ENCODE assay signal across 18 cellular contexts in genomic region chr2:159728645-159729044, GRCh38.
"Had no signal": no experiment of that assay in that cellular context is flagged by ENCODE, and none has a peak within 500 bp of the region (broad histone marks: within the 10 kb centered on the region; RNA-seq: fewer than 3 reads in every experiment).

No MANE protein-coding gene starts in this region.

- H3K9me3 Mint-ChIP-seq: activated B cell treated with CpG ODN at 0.5 μM for 24 hours had no signal

- DNase-seq: activated B cell treated with CpG ODN at 0.5 μM for 24 hours; activated CD4-positive, alpha-beta T cell treated with anti-CD3 and anti-CD28 coated beads for 48 hours; activated CD8-positive, alpha-beta memory T cell treated with anti-CD3 and anti-CD28 coated beads for 24 hours; activated naive CD4-positive, alpha-beta T cell treated with anti-CD3 and anti-CD28 coated beads, Interleukin-2, amount 10 ng/mL, durations not matched to agents 7 days and 5 days; caudate nucleus; kidney; left lung; mammary epithelial cell; naive B cell; right cardiac atrium; stimulated activated CD4-positive, alpha-beta T cell treated with anti-CD3 and anti-CD28 coated beads, Interleukin-4, amount 100 ng/mL, for 4 hours; stimulated activated CD8-positive, alpha-beta memory T cell treated with anti-CD3 and anti-CD28 coated beads, Interleukin-4, amount 100 ng/mL, for 48 hours; stimulated activated naive CD8-positive, alpha-beta T cell treated with anti-CD3 and anti-CD28 coated beads, Interleukin-15, amount 100 ng/mL, for 72 hours; T-cell had no signal

- ATAC-seq: left lung; right cardiac atrium; stimulated activated naive CD8-positive, alpha-beta T cell treated with anti-CD3 and anti-CD28 coated beads, Interleukin-15, amount 100 ng/mL, for 72 hours; T-cell had no signal

- H3K27ac Mint-ChIP-seq: activated B cell treated with CpG ODN at 0.5 μM for 24 hours; activated naive CD4-positive, alpha-beta T cell treated with anti-CD3 and anti-CD28 coated beads, Interleukin-2, amount 10 ng/mL, durations not matched to agents 7 days and 5 days; activated T-helper 2 cell treated with anti-CD3 and anti-CD28 coated beads, Interferon-gamma antibody, Interleukin-2, Interleukin-4, amounts not matched to agents 10 μg/mL and 5 μg/mL and 100 μg/mL, durations not matched to agents 14 hours and 24 hours and 36 hours; progenitor cell of endocrine pancreas; type B pancreatic cell had no signal

- H3K4me3 Mint-ChIP-seq: activated B cell treated with CpG ODN at 0.5 μM for 24 hours; activated naive CD4-positive, alpha-beta T cell treated with anti-CD3 and anti-CD28 coated beads, Interleukin-2, amount 10 ng/mL, durations not matched to agents 7 days and 5 days; naive B cell; stimulated activated naive CD8-positive, alpha-beta T cell treated with anti-CD3 and anti-CD28 coated beads, Interleukin-15, amount 100 ng/mL, for 72 hours; T-cell; type B pancreatic cell had no signal

- H3K27me3 Mint-ChIP-seq: activated B cell treated with CpG ODN at 0.5 μM for 24 hours; activated naive CD4-positive, alpha-beta T cell treated with anti-CD3 and anti-CD28 coated beads, Interleukin-2, amount 10 ng/mL, durations not matched to agents 7 days and 5 days; naive B cell; progenitor cell of endocrine pancreas; stimulated activated naive CD8-positive, alpha-beta T cell treated with anti-CD3 and anti-CD28 coated beads, Interleukin-15, amount 100 ng/mL, for 72 hours; T-cell; type B pancreatic cell had no signal

- FAIRE-seq: colon, kidney had no signal
